15 cellular contexts compared by ENCODE assay signal in genomic region chr3:133041524-133041829, GRCh38. TPM values are rescaled to one million over a fixed set of nuclear protein-coding genes. Genes with fewer than 3 reads are reported as not detected.
"Had no signal": no experiment of that assay in that cellular context is flagged by ENCODE, and none has a peak within 500 bp of the region (broad histone marks: within the 10 kb centered on the region; RNA-seq: fewer than 3 reads in every experiment).

No MANE protein-coding gene starts in this region.

- H3K36me3 ChIP-seq: cardiac muscle cell, sigmoid colon, stomach, thoracic aorta, WERI-Rb-1 had no signal

- H3K9me3 ChIP-seq: mucosa of descending colon, sigmoid colon, stomach, thoracic aorta had no signal

- H3K4me3 ChIP-seq: cardiac muscle cell, mucosa of descending colon, sigmoid colon, stomach, thoracic aorta had no signal

- H3K9me3 Mint-ChIP-seq: activated naive CD4-positive, alpha-beta T cell treated with anti-CD3 and anti-CD28 coated beads, Interleukin-2, amount 10 ng/mL, durations not matched to agents 7 days and 5 days; activated T-helper 2 cell treated with anti-CD3 and anti-CD28 coated beads, Interferon-gamma antibody, Interleukin-2, Interleukin-4, amounts not matched to agents 10 μg/mL and 5 μg/mL and 100 μg/mL, durations not matched to agents 14 hours and 24 hours and 36 hours; natural killer cell; T-helper 1 cell treated with Interleukin-12 subunit alpha and Interleukin-12 subunit beta and Interleukin-4 antibody, amounts not matched to agents 30 μg/mL and 1 μg/mL, for 36 hours had no signal

- H3K4me3 Mint-ChIP-seq: activated CD8-positive, alpha-beta memory T cell treated with anti-CD3 and anti-CD28 coated beads, Interleukin-2, amount 10 ng/mL, durations not matched to agents 7 days and 5 days; activated naive CD4-positive, alpha-beta T cell treated with anti-CD3 and anti-CD28 coated beads, Interleukin-2, amount 10 ng/mL, durations not matched to agents 7 days and 5 days; natural killer cell; T-helper 1 cell treated with Interleukin-12 subunit alpha and Interleukin-12 subunit beta and Interleukin-4 antibody, amounts not matched to agents 30 μg/mL and 1 μg/mL, for 36 hours had no signal

- H3K27ac ChIP-seq: cardiac muscle cell, thoracic aorta, WERI-Rb-1 had no signal

- H3K36me3 Mint-ChIP-seq: activated CD8-positive, alpha-beta memory T cell treated with anti-CD3 and anti-CD28 coated beads, Interleukin-2, amount 10 ng/mL, durations not matched to agents 7 days and 5 days; activated naive CD4-positive, alpha-beta T cell treated with anti-CD3 and anti-CD28 coated beads, Interleukin-2, amount 10 ng/mL, durations not matched to agents 7 days and 5 days; natural killer cell had no signal

- H3K27ac Mint-ChIP-seq: activated CD8-positive, alpha-beta memory T cell treated with anti-CD3 and anti-CD28 coated beads, Interleukin-2, amount 10 ng/mL, durations not matched to agents 7 days and 5 days; activated naive CD4-positive, alpha-beta T cell treated with anti-CD3 and anti-CD28 coated beads, Interleukin-2, amount 10 ng/mL, durations not matched to agents 7 days and 5 days; activated T-helper 2 cell treated with anti-CD3 and anti-CD28 coated beads, Interferon-gamma antibody, Interleukin-2, Interleukin-4, amounts not matched to agents 10 μg/mL and 5 μg/mL and 100 μg/mL, durations not matched to agents 14 hours and 24 hours and 36 hours; natural killer cell; T-helper 1 cell treated with Interleukin-12 subunit alpha and Interleukin-12 subunit beta and Interleukin-4 antibody, amounts not matched to agents 30 μg/mL and 1 μg/mL, for 36 hours had no signal

- ATAC-seq: activated CD8-positive, alpha-beta memory T cell treated with anti-CD3 and anti-CD28 coated beads, Interleukin-2, amount 10 ng/mL, durations not matched to agents 7 days and 5 days; natural killer cell had no signal

- DNase-seq: activated T-cell treated with anti-CD3 and anti-CD28 coated beads, Interleukin-2, amount 50 U/mL, for 1 hour; natural killer cell; stimulated activated CD4-positive, alpha-beta T cell treated with anti-CD3 and anti-CD28 coated beads, Interleukin-12 subunit alpha, Interleukin-12 subunit beta, amount 100 ng/mL, for 4 hours had no signal

- H3K4me1 Mint-ChIP-seq: natural killer cell had no signal

RNA-seq across cellular contexts. Expression of gene TMEM108, which starts 3.3 kb away (rescaled TPM):
- total RNA-seq: activated CD8-positive, alpha-beta memory T cell treated with anti-CD3 and anti-CD28 coated beads, Interleukin-2, amount 10 ng/mL, durations not matched to agents 7 days and 5 days; left lobe of liver; natural killer cell had no signal
- polyA plus RNA-seq: keratinocyte had no signal
